ENCODE assay signal across 21 cellular contexts in genomic region chr1:70277875-70278274, GRCh38. TPM values are rescaled to one million over a fixed set of nuclear protein-coding genes. Genes with fewer than 3 reads are reported as not detected.
DNase-seq lines count a peak whose midpoint lies in the region; ATAC-seq and TF ChIP-seq lines count a peak whose summit lies in the region.
"Had no signal": no experiment of that assay in that cellular context is flagged by ENCODE, and none has a peak within 500 bp of the region (broad histone marks: within the 10 kb centered on the region; RNA-seq: fewer than 3 reads in every experiment).

No MANE protein-coding gene starts in this region.

- no peaks in the 10 kb centered on the region for H3K27me3 Mint-ChIP-seq in activated naive CD4-positive, alpha-beta T cell treated with anti-CD3 and anti-CD28 coated beads, Interleukin-2, amount 50 U/mL, for 24 hours
- no peaks in the 10 kb centered on the region for H3K27me3 Mint-ChIP-seq in T-helper 17 cell

- no peaks in the 10 kb centered on the region for H3K36me3 ChIP-seq in mucosa of descending colon (ENCODE audit: low read depth)
- H3K36me3 ChIP-seq: BE2C had no signal

- TF ChIP-seq CTCF in mucosa of descending colon (IDR thresholded peaks at IDR 0.05): no peak

- H3K4me3 Mint-ChIP-seq in activated naive CD4-positive, alpha-beta T cell treated with anti-CD3 and anti-CD28 coated beads, Interleukin-2, amount 50 U/mL, for 24 hours: no peak overlapping the region
- no peak overlapping the region for H3K4me3 Mint-ChIP-seq in T-helper 17 cell

- intact Hi-C loops in mucosa of descending colon (cut with DNase I, micrococcal nuclease): no loop called here

- no peaks in the 10 kb centered on the region for H3K4me1 Mint-ChIP-seq in activated naive CD4-positive, alpha-beta T cell treated with anti-CD3 and anti-CD28 coated beads, Interleukin-2, amount 50 U/mL, for 24 hours
- peaks cover 5% of the 10 kb centered on the region for H3K4me1 Mint-ChIP-seq in T-helper 17 cell

- peak; percentile 56 for ATAC-seq in HG02870 (IDR thresholded peaks at IDR 0.05; ENCODE audit: unreplicated experiment)
- ATAC-seq in T-helper 17 cell: no peak
- peak; percentile 23 for ATAC-seq in mucosa of descending colon
- no peak for ATAC-seq in HG02642 (IDR thresholded peaks at IDR 0.05; ENCODE audit: poor library complexity, unreplicated experiment)
- ATAC-seq: HepG2, Right ventricle myocardium inferior had no signal

- peaks cover 17% of the 10 kb centered on the region for H3K36me3 Mint-ChIP-seq in activated naive CD4-positive, alpha-beta T cell treated with anti-CD3 and anti-CD28 coated beads, Interleukin-2, amount 50 U/mL, for 24 hours
- H3K36me3 Mint-ChIP-seq in T-helper 17 cell (ENCODE audit: low read depth): peaks cover 3% of the 10 kb centered on the region

- no peaks in the 10 kb centered on the region for H3K9me3 Mint-ChIP-seq in activated naive CD4-positive, alpha-beta T cell treated with anti-CD3 and anti-CD28 coated beads, Interleukin-2, amount 50 U/mL, for 24 hours

- H3K27ac Mint-ChIP-seq in activated naive CD4-positive, alpha-beta T cell treated with anti-CD3 and anti-CD28 coated beads, Interleukin-2, amount 50 U/mL, for 24 hours: peak overlapping the region; percentile 41
- peak overlapping the region; percentile 19 for H3K27ac Mint-ChIP-seq in T-helper 17 cell

- no peak overlapping the region for H3K4me3 ChIP-seq in mucosa of descending colon

- no peaks in the 10 kb centered on the region for H3K4me1 ChIP-seq in mucosa of descending colon (ENCODE audit: low read depth)
- H3K4me1 ChIP-seq: BE2C had no signal

- DNase-seq in activated naive CD4-positive, alpha-beta T cell treated with Interleukin-2 at 50 U/mL for 16 hours: no peak
- DNase-seq in T-helper 17 cell: no peak
- no peak for DNase-seq in mucosa of descending colon
- DNase-seq in NCI-H226: no peak
- DNase-seq: BE2C, DMS53, EL, GF-D8, H7, KG1, NCI-H1092, NCI-H1436, NCI-H187 treated with DMSO at 0.1 percent for 48 hours, NCI-H2171 treated with DMSO at 0.1 percent for 48 hours, NCI-H446 treated with DMSO at 0.1 percent for 48 hours, NCI-H526 treated with DMSO at 0.1 percent for 48 hours had no signal

- H3K9me3 ChIP-seq in T-helper 17 cell (ENCODE audit: control insufficient read depth, low read length, poor library complexity, severe bottlenecking): no peaks in the 10 kb centered on the region
- H3K9me3 ChIP-seq in mucosa of descending colon: no peaks in the 10 kb centered on the region
- H3K9me3 ChIP-seq: BE2C had no signal

RNA-seq across cellular contexts. Expression of gene SRSF11, which starts 56.7 kb away (rescaled TPM):
- 100 to 1,000 TPM; 325 to 327 TPM for total RNA-seq in T-helper 17 cell
- 100 to 1,000 TPM; 113 to 147 (median 126) TPM for total RNA-seq in mucosa of descending colon

Comparison
In these comparisons a context has a peak if more than half of its experiments do, and no peak if none do; other contexts are left out.
1. ATAC-seq: peak in HG02870 (single experiment) and mucosa of descending colon (single experiment); none in T-helper 17 cell (single experiment) and HG02642 (single experiment).